ENCODE assay signal across 9 cellular contexts in the genomic region with DNA sequence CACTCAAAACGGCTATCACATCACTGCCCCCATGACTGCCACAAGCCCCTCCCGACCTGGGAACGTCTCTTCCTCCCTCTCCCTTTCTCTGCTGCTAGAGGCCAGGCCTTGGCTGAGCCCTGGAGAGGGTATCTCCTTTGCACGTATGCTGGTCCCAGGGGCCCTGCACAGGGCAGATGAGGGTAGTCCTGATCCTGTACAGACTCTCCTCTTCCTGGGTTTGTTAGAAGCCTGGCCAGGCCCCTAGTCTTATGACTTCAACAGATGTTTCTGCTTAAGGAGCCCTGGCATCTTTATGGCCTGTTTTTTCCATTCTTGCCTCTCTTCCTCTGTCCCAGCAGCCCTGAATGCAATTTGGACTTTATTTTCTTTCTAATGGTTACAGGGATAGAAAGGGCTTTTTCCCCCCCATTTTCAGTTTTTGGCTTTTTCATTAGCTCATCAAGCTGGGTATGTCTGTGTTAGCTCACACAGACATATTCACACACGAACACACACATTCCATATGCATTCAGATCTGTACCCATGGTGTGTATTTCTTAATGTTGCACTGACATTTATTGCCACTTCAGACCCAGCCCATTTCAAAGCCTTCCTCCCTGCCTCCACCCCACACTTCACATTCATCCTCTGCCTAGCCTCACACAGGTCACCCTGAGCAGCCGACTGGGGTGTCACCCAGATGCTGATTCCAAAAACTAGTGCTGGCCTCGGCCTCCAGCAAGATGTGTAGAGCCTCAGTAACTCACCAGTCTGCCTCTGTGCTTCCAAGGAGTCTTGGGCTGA.
A peak's percentile ranks its signal among the peaks of the same experiment; 100 is the strongest.
DNase-seq lines count a peak whose midpoint lies in the region; ATAC-seq and TF ChIP-seq lines count a peak whose summit lies in the region.
"Had no signal": no experiment of that assay in that cellular context is flagged by ENCODE, and none has a peak within 500 bp of the region (broad histone marks: within the 10 kb centered on the region; RNA-seq: fewer than 3 reads in every experiment).

No MANE protein-coding gene starts in this region.

- H3K27ac Mint-ChIP-seq in chondrocyte (ENCODE audit: unreplicated experiment), result peak overlapping the region; percentile 80
- H3K27ac Mint-ChIP-seq in activated CD4-positive, alpha-beta memory T cell treated with anti-CD3 and anti-CD28 coated beads, Interleukin-2, amount 10 ng/mL, durations not matched to agents 7 days and 5 days, result no peak overlapping the region

- H3K36me3 ChIP-seq in MM.1S (replicated peaks; ENCODE audit: insufficient read depth, low read length), result no peaks in the 10 kb centered on the region

- TF ChIP-seq CTCF in chondrocyte (IDR thresholded peaks at IDR 0.05), result no peak
- TF ChIP-seq CTCF in MM.1S (IDR thresholded peaks at IDR 0.05; ENCODE audit: low read length), result no peak

- H3K9ac ChIP-seq in MM.1S (ENCODE audit: low read length), result no peak overlapping the region

- no peaks in the 10 kb centered on the region for H3K9me3 Mint-ChIP-seq in chondrocyte (ENCODE audit: low read depth)
- H3K9me3 Mint-ChIP-seq in activated CD4-positive, alpha-beta memory T cell treated with anti-CD3 and anti-CD28 coated beads, Interleukin-2, amount 10 ng/mL, durations not matched to agents 7 days and 5 days, result no peaks in the 10 kb centered on the region

- no peak overlapping the region for H3K27ac ChIP-seq in MM.1S (ENCODE audit: low read length)
- H3K27ac ChIP-seq: VCaP had no signal

- no peaks in the 10 kb centered on the region for H3K36me3 Mint-ChIP-seq in chondrocyte (ENCODE audit: low read depth)
- no peaks in the 10 kb centered on the region for H3K36me3 Mint-ChIP-seq in activated CD4-positive, alpha-beta memory T cell treated with anti-CD3 and anti-CD28 coated beads, Interleukin-2, amount 10 ng/mL, durations not matched to agents 7 days and 5 days (ENCODE audit: low read depth)

- H3K4me3 Mint-ChIP-seq in chondrocyte (ENCODE audit: unreplicated experiment), result no peak overlapping the region
- H3K4me3 Mint-ChIP-seq in activated CD4-positive, alpha-beta memory T cell treated with anti-CD3 and anti-CD28 coated beads, Interleukin-2, amount 10 ng/mL, durations not matched to agents 7 days and 5 days, result no peak overlapping the region

- H3K4me1 Mint-ChIP-seq in chondrocyte (ENCODE audit: low read depth), result peaks cover 78% of the 10 kb centered on the region
- peaks cover 5% of the 10 kb centered on the region for H3K4me1 Mint-ChIP-seq in activated CD4-positive, alpha-beta memory T cell treated with anti-CD3 and anti-CD28 coated beads, Interleukin-2, amount 10 ng/mL, durations not matched to agents 7 days and 5 days

- no peaks in the 10 kb centered on the region for H3K9me2 ChIP-seq in MM.1S (replicated peaks; ENCODE audit: insufficient read depth, low read length)

- H3F3A ChIP-seq in MM.1S (ENCODE audit: insufficient read depth, low read length), result no peaks in the 10 kb centered on the region

- H3K27me3 ChIP-seq in MM.1S (replicated peaks; ENCODE audit: insufficient read depth, low read length), result no peaks in the 10 kb centered on the region

- CTCF ChIA-PET in activated CD4-positive, alpha-beta memory T cell treated with anti-CD3 and anti-CD28 coated beads, Interleukin-2, amount 10 ng/mL, durations not matched to agents 7 days and 5 days (lab: Charles Lee), result no interaction called here

- no peaks in the 10 kb centered on the region for H3K4me1 ChIP-seq in MM.1S (ENCODE audit: low read length)

- H3K79me2 ChIP-seq in MM.1S (ENCODE audit: low read length), result no peaks in the 10 kb centered on the region

- no peaks in the 10 kb centered on the region for H4K20me1 ChIP-seq in MM.1S (ENCODE audit: insufficient read depth, low read length)

- H3K4me2 ChIP-seq in MM.1S (ENCODE audit: low read depth, low read length), result no peak overlapping the region

- POLR2A ChIA-PET in activated CD4-positive, alpha-beta memory T cell treated with anti-CD3 and anti-CD28 coated beads, Interleukin-2, amount 10 ng/mL, durations not matched to agents 7 days and 5 days (lab: Charles Lee), result no interaction called here

- no peak overlapping the region for H3K4me3 ChIP-seq in MM.1S (ENCODE audit: low read length)

- DNase-seq in ELF-1 (ENCODE audit: low read depth, low spot score), result peak; percentile 61
- no peak for DNase-seq in chondrocyte (ENCODE audit: low spot score)
- peak; percentile 95 for DNase-seq in left kidney (ENCODE audit: low read depth, low spot score)
- DNase-seq in smooth muscle cell of the brain vasculature (ENCODE audit: low read depth, low spot score), result peak; percentile 73
- DNase-seq in ecto neural progenitor cell (ENCODE audit: low spot score), result no peak
- no peak for DNase-seq in MM.1S
- no peak for DNase-seq in activated CD4-positive, alpha-beta memory T cell treated with anti-CD3 and anti-CD28 coated beads, Interleukin-2, amount 10 ng/mL, durations not matched to agents 7 days and 5 days

- ATAC-seq in HG02759 (IDR thresholded peaks at IDR 0.05; ENCODE audit: unreplicated experiment), result no peak

- H3K9me3 ChIP-seq in MM.1S (replicated peaks; ENCODE audit: insufficient read depth, low read length), result no peaks in the 10 kb centered on the region

- H2AFZ ChIP-seq in MM.1S (ENCODE audit: low read length), result no peak overlapping the region

- no peaks in the 10 kb centered on the region for H3K27me3 Mint-ChIP-seq in chondrocyte (ENCODE audit: low read depth)
- no peaks in the 10 kb centered on the region for H3K27me3 Mint-ChIP-seq in activated CD4-positive, alpha-beta memory T cell treated with anti-CD3 and anti-CD28 coated beads, Interleukin-2, amount 10 ng/mL, durations not matched to agents 7 days and 5 days

Comparison
In these comparisons a context has a peak if more than half of its experiments do, and no peak if none do; other contexts are left out.
1. DNase-seq: peak in ELF-1 (single experiment), left kidney (single experiment) and smooth muscle cell of the brain vasculature (single experiment); none in chondrocyte (single experiment), ecto neural progenitor cell (single experiment), MM.1S (single experiment) and activated CD4-positive, alpha-beta memory T cell treated with anti-CD3 and anti-CD28 coated beads, Interleukin-2, amount 10 ng/mL, durations not matched to agents 7 days and 5 days (single experiment).